ENCODE assay signal across 8 cellular contexts in the genomic region with DNA sequence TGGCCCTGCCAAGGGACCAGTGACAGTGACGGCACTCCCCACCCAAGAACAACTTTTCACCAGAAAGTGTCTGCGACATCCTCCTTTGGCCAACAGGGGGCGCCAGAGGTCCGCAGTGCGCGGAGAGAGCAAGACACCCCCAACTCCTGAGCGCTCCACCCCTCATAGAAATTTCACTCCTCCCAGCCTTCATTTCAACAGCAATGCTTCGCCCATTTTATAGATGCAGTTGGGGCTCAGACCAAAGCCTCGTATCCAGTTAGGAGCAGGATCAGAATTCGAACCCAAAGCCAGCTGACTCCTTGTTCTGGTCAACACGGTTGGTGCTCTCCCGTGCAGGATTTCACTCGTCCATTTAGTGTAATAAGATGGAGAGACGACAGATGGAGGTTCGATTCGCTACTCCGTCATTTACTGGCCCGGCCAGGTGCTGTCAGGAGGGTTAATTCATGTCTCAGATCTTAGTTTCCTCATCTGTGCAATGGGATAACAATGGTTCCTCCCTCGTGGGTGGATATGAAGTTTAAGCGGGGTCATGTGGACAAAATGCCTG. TPM values are rescaled to one million over a fixed set of nuclear protein-coding genes. Genes with fewer than 3 reads are reported as not detected.
DNase-seq lines count a peak whose midpoint lies in the region; ATAC-seq and TF ChIP-seq lines count a peak whose summit lies in the region.

No MANE protein-coding gene starts in this region.

- ATAC-seq in HG02623 (IDR thresholded peaks at IDR 0.05; ENCODE audit: unreplicated experiment) = no peak

- peaks cover 13% of the 10 kb centered on the region for H3K36me3 ChIP-seq in WERI-Rb-1

- no peaks in the 10 kb centered on the region for H3K9me3 Mint-ChIP-seq in MCF 10A (ENCODE audit: unreplicated experiment)

- POLR2A ChIA-PET in MCF 10A (lab: Yijun Ruan, JAX) = interaction anchor here (0.6 to 0.9 kb wide), 2 partner anchors 103 to 108 kb away, joined by 3 to 6 read pairs; a partner anchor contains a TSS

- H3K27ac ChIP-seq in WERI-Rb-1 = no peak overlapping the region

- H3K27ac Mint-ChIP-seq in MCF 10A (ENCODE audit: low read depth, unreplicated experiment) = no peak overlapping the region

- CTCF ChIA-PET in MCF 10A (lab: Yijun Ruan, JAX) = interaction anchor here (0.6 to 5.1 kb wide), 40 partner anchors 8 to 687 kb away, joined by 3 to 127 read pairs (median 5); no protein-coding TSS in a partner anchor

- H3K27me3 ChIP-seq in WERI-Rb-1 (ENCODE audit: insufficient read depth, low read depth, severe bottlenecking) = peaks cover 23% of the 10 kb centered on the region

- H3K36me3 Mint-ChIP-seq in MCF 10A (ENCODE audit: insufficient read depth, unreplicated experiment) = peaks cover 27% of the 10 kb centered on the region

- peak; percentile 89 for TF ChIP-seq CTCF in WERI-Rb-1 (IDR thresholded peaks at IDR 0.05; ENCODE audit: low read depth, low read length)
- TF ChIP-seq CTCF in MCF 10A (IDR thresholded peaks at IDR 0.05; ENCODE audit: unreplicated experiment) = peak; percentile 91

- H3K4me3 ChIP-seq in WERI-Rb-1 (ENCODE audit: low read depth, low read length) = peak overlapping the region; percentile 3; the same call in 1 of the 2 replicates

- H3K9me3 ChIP-seq in WERI-Rb-1 (ENCODE audit: severe bottlenecking) = no peaks in the 10 kb centered on the region

- H3K4me3 Mint-ChIP-seq in MCF 10A (ENCODE audit: unreplicated experiment) = peak overlapping the region; percentile 45

- peak; percentile 35 for DNase-seq in NCI-H2107 (lab: John Stamatoyannopoulos, UW)
- no peak for DNase-seq in NCI-H2107 treated with DMSO at 0.1 percent for 48 hours (lab: John Stamatoyannopoulos, UW; ENCODE audit: unreplicated experiment)
- peak; percentile 64 for DNase-seq in NCI-H2171 (lab: John Stamatoyannopoulos, UW)
- peak; percentile 75 for DNase-seq in WERI-Rb-1
- DNase-seq in MCF 10A (ENCODE audit: unreplicated experiment) = peak; percentile 73
- peak; percentile 93 for DNase-seq in inferior parietal cortex (ENCODE audit: extremely low spot score)
- DNase-seq in stimulated activated CD4-positive, alpha-beta T cell treated with anti-CD3 and anti-CD28 coated beads, Interleukin-15, amount 100 ng/mL, for 24 hours = peak; percentile 88

- no TSS peak for BruUV-seq in MCF 10A (replicated peaks; lab: Mats Ljungman, UMichigan)

- H3K27me3 Mint-ChIP-seq in MCF 10A (ENCODE audit: insufficient read depth, unreplicated experiment) = no peaks in the 10 kb centered on the region

- peaks cover 16% of the 10 kb centered on the region for H3K4me1 Mint-ChIP-seq in MCF 10A (ENCODE audit: insufficient read depth, unreplicated experiment)

- intact Hi-C loops in MCF 10A (cut with micrococcal nuclease) = loop anchor here (1.0 to 2.0 kb wide), 6 partner anchors 66 to 527 kb away; no protein-coding TSS in a partner anchor

RNA-seq across cellular contexts. Expression of a gene that starts 2.4 kb away (rescaled TPM):
- 24.3 and 29.9 TPM in 2 replicates for total RNA-seq in MCF 10A (2022)

RNA-seq across cellular contexts. Expression of a gene that starts 49.4 kb away (rescaled TPM):
- total RNA-seq in MCF 10A (2022) = 166 and 222 TPM in 2 replicates

RNA-seq across cellular contexts. Expression of a gene that starts 54.6 kb away (rescaled TPM):
- 21.5 and 22.9 TPM in 2 replicates for total RNA-seq in MCF 10A (2022)

RNA-seq across cellular contexts. Expression of a gene that starts 56.9 kb away (rescaled TPM):
- not detected in 2 replicates for total RNA-seq in MCF 10A (2022)
